Comparison of ENCODE assay signal across 17 cellular contexts in genomic region chr13:110557082-110557481, GRCh38. TPM values are rescaled to one million over a fixed set of nuclear protein-coding genes. Genes with fewer than 3 reads are reported as not detected.
DNase-seq lines count a peak whose midpoint lies in the region; ATAC-seq and TF ChIP-seq lines count a peak whose summit lies in the region.
"Had no signal": no experiment of that assay in that cellular context is flagged by ENCODE, and none has a peak within 500 bp of the region (broad histone marks: within the 10 kb centered on the region; RNA-seq: fewer than 3 reads in every experiment).

No MANE protein-coding gene starts in this region.

- POLR2A ChIA-PET in PC-9 (lab: Charles Lee; ENCODE audit: unreplicated experiment) = no interaction called here

- H3K27me3 ChIP-seq in PC-9 (ENCODE audit: insufficient read depth, low read depth) (no peaks in the 10 kb centered on the region), lower lobe of right lung (ENCODE audit: low read depth) (no peaks in the 10 kb centered on the region), thyroid gland (no peaks in the 10 kb centered on the region)

- intact Hi-C loops in PC-9 (cut with micrococcal nuclease; ENCODE audit: unreplicated experiment) = no loop called here
- intact Hi-C loops in lower lobe of right lung (cut with DNase I) = no loop called here
- intact Hi-C loops in thyroid gland (cut with DNase I) = no loop called here

- no peak for TF ChIP-seq POLR2A in thyroid gland (IDR thresholded peaks at IDR 0.05)

- peak overlapping the region; percentile 86 for H3K4me2 ChIP-seq in PC-9
- H3K4me2 ChIP-seq: KMS-11 had no signal

- no peaks in the 10 kb centered on the region for H3K9me3 ChIP-seq in PC-9 (ENCODE audit: insufficient read depth, low read depth)
- H3K9me3 ChIP-seq in lower lobe of right lung = no peaks in the 10 kb centered on the region
- no peaks in the 10 kb centered on the region for H3K9me3 ChIP-seq in thyroid gland

- H3K36me3 ChIP-seq in PC-9 (ENCODE audit: low read depth) (0 out of 2 replicates have a peak, but pooled peaks cover 11% of the 10 kb centered on the region), lower lobe of right lung (peaks cover 8% of the 10 kb centered on the region), thyroid gland (no peaks in the 10 kb centered on the region)

- CTCF ChIA-PET in PC-9 (lab: Charles Lee) = no interaction called here

- H3K4me1 ChIP-seq in PC-9 (replicated peaks; ENCODE audit: insufficient read depth) (peaks cover 52% of the 10 kb centered on the region), lower lobe of right lung (peaks cover 50% of the 10 kb centered on the region), thyroid gland (peaks cover 37 to 48% of the 10 kb centered on the region in 2 donors)

- H2AFZ ChIP-seq in PC-9 = no peak overlapping the region

- H3K9me2 ChIP-seq in PC-9 (ENCODE audit: insufficient read depth) = no peaks in the 10 kb centered on the region

- TF ChIP-seq CTCF in C4-2B (conservative IDR thresholded peaks at IDR 0.05) (no peak), PC-9 (conservative IDR thresholded peaks at IDR 0.05) (no peak), lower lobe of right lung (IDR thresholded peaks at IDR 0.05) (no peak), thyroid gland (IDR thresholded peaks at IDR 0.05) (no peak)

- H3K27ac ChIP-seq in C4-2B (peak overlapping the region; percentile 80), PC-9 (peak overlapping the region; percentile 89), lower lobe of right lung (peak overlapping the region; percentile 93), thyroid gland (peak overlapping the region in 2 of 3 donors; percentile 4 to 98)
- H3K27ac ChIP-seq: KMS-11 had no signal

- DNase-seq in PC-9 = no peak
- DNase-seq in lower lobe of right lung = no peak
- DNase-seq in thyroid gland = no peak
- DNase-seq in NCI-H2081 treated with DMSO at 0.1 percent for 48 hours (lab: John Stamatoyannopoulos, UW) = no peak
- DNase-seq: CD8-positive, alpha-beta memory T cell; DMS 273 treated with DMSO at 0.1 percent for 48 hours; EL; H9; MM.1S; NCI-H1105 treated with DMSO at 0.1 percent for 48 hours; NCI-H187; NCI-H2171 treated with DMSO at 0.1 percent for 48 hours; SHP77 treated with DMSO at 0.1 percent for 48 hours had no signal

- H3K79me2 ChIP-seq in PC-9 (ENCODE audit: low read depth) = peaks cover 89% of the 10 kb centered on the region

- ATAC-seq in lower lobe of right lung = no peak
- no peak for ATAC-seq in GM18502 (IDR thresholded peaks at IDR 0.05; ENCODE audit: poor library complexity, unreplicated experiment)
- no peak for ATAC-seq in GM21529 (IDR thresholded peaks at IDR 0.05; ENCODE audit: unreplicated experiment)

- peaks cover 47% of the 10 kb centered on the region for H3F3A ChIP-seq in PC-9 (ENCODE audit: insufficient read depth, low read depth)

- peaks cover 8% of the 10 kb centered on the region; the same call in 1 of the 2 replicates for H4K20me1 ChIP-seq in PC-9 (ENCODE audit: insufficient read depth)

- BruUV-seq in PC-9 (replicated peaks; lab: Mats Ljungman, UMichigan) = no TSS peak

- 96% methylated on average over 5 of the region's 5 CpGs for WGBS in thyroid gland, 2 donors

- H3K4me3 ChIP-seq in PC-9 (no peak overlapping the region; the same call in 1 of the 2 replicates), lower lobe of right lung (no peak overlapping the region), thyroid gland (replicated peaks in 1 of 3) (no peak overlapping the region)

RNA-seq across cellular contexts. Expression of gene RAB20, which starts 4.4 kb away (rescaled TPM):
- total RNA-seq in PC-9 (2021) (31.9 and 41.0 TPM in 2 replicates), lower lobe of right lung (51.3 TPM), thyroid gland (10 to 100 TPM; 21.0 to 60.5 (median 43.5) TPM)

RNA-seq across cellular contexts. Expression of gene NAXD, which starts 58.3 kb away (rescaled TPM):
- total RNA-seq in PC-9 (2021) (30.2 and 35.2 TPM in 2 replicates), lower lobe of right lung (27.4 TPM), thyroid gland (10 to 100 TPM; 38.2 to 46.6 (median 42.8) TPM)
